35 cellular contexts compared by ENCODE assay signal in genomic region chr2:137986268-137986667, GRCh38. TPM values are rescaled to one million over a fixed set of nuclear protein-coding genes. Genes with fewer than 3 reads are reported as not detected.
"Had no signal": no experiment of that assay in that cellular context is flagged by ENCODE, and none has a peak within 500 bp of the region (broad histone marks: within the 10 kb centered on the region; RNA-seq: fewer than 3 reads in every experiment).

No MANE protein-coding gene starts in this region.

- H3K36me3 ChIP-seq: adrenal gland, brain microvascular endothelial cell, breast epithelium, cardiac muscle cell had no signal

- ATAC-seq: activated naive CD4-positive, alpha-beta T cell treated with anti-CD3 and anti-CD28 coated beads, Interleukin-2, amount 50 U/mL, for 72 hours; activated naive CD8-positive, alpha-beta T cell treated with anti-CD3 and anti-CD28 coated beads, Interleukin-2, amount 50 U/mL, for 24 hours; activated T-cell treated with anti-CD3 and anti-CD28 coated beads, Interleukin-2, amount 50 U/mL, for 4 hours; activated T-cell treated with anti-CD3 and anti-CD28 coated beads, Interleukin-2, amount 50 U/mL, for 72 hours; activated T-helper 17 cell treated with anti-CD3 and anti-CD28 coated beads, Interleukin-2, amount 50 U/mL, for 72 hours; body of pancreas had no signal

- H3K4me3 ChIP-seq: adrenal gland, ascending aorta, body of pancreas, breast epithelium, cardiac muscle cell had no signal

- H3K27ac ChIP-seq: adrenal gland, ascending aorta, body of pancreas, brain microvascular endothelial cell, breast epithelium, cardiac muscle cell had no signal

- DNase-seq: activated effector memory CD4-positive, alpha-beta T cell treated with anti-CD3 and anti-CD28 coated beads, Interleukin-2, amount 50 U/mL, for 16 hours; activated effector memory CD4-positive, alpha-beta T cell treated with Interleukin-2 at 50 U/mL for 16 hours; activated gamma-delta T cell; activated gamma-delta T cell treated with Interleukin-2 at 50 U/mL for 16 hours; activated naive CD4-positive, alpha-beta T cell; activated naive CD4-positive, alpha-beta T cell treated with anti-CD3 and anti-CD28 coated beads for 36 hours; activated naive CD4-positive, alpha-beta T cell treated with anti-CD3 and anti-CD28 coated beads, Interleukin-2, amount 10 ng/mL, durations not matched to agents 7 days and 5 days; activated naive CD4-positive, alpha-beta T cell treated with anti-CD3 and anti-CD28 coated beads, Interleukin-2, amount 50 U/mL, for 16 hours; activated naive CD4-positive, alpha-beta T cell treated with Interleukin-2 at 50 U/mL for 16 hours; activated naive CD8-positive, alpha-beta T cell treated with anti-CD3 and anti-CD28 coated beads for 36 hours; activated naive CD8-positive, alpha-beta T cell treated with anti-CD3 and anti-CD28 coated beads, Interleukin-2, amount 10 ng/mL, durations not matched to agents 7 days and 5 days; activated naive CD8-positive, alpha-beta T cell treated with anti-CD3 and anti-CD28 coated beads, Interleukin-2, amount 50 U/mL, for 24 hours; activated T-cell treated with anti-CD3 and anti-CD28 coated beads, Interleukin-2, amount 50 U/mL, for 1 hour; activated T-cell treated with anti-CD3 and anti-CD28 coated beads, Interleukin-2, amount 50 U/mL, for 24 hours; activated T-cell treated with anti-CD3 and anti-CD28 coated beads, Interleukin-2, amount 50 U/mL, for 4 hours; activated T-cell treated with anti-CD3 and anti-CD28 coated beads, Interleukin-2, amount 50 U/mL, for 48 hours; activated T-cell treated with anti-CD3 and anti-CD28 coated beads, Interleukin-2, amount 50 U/mL, for 72 hours; adrenal gland; amniotic stem cell; amygdala; anterior cingulate cortex; body of pancreas; brain microvascular endothelial cell; caudate nucleus; central memory CD4-positive, alpha-beta T cell; cerebellar nuclear complex had no signal

- H3K4me1 ChIP-seq: adrenal gland, ascending aorta, body of pancreas, breast epithelium had no signal

- FAIRE-seq: astrocyte, bronchial epithelial cell had no signal

- H3K9me3 ChIP-seq: adrenal gland, body of pancreas, breast epithelium had no signal

- H3K27me3 ChIP-seq: adrenal gland, ascending aorta, body of pancreas, brain microvascular endothelial cell, breast epithelium, cardiac muscle cell had no signal

RNA-seq across cellular contexts. Expression of gene HNMT, which starts 22.0 kb away (rescaled TPM):
- total RNA-seq: activated naive CD4-positive, alpha-beta T cell treated with anti-CD3 and anti-CD28 coated beads for 36 hours; activated naive CD4-positive, alpha-beta T cell treated with anti-CD3 and anti-CD28 coated beads, Interleukin-2, amount 50 U/mL, for 72 hours; activated naive CD8-positive, alpha-beta T cell treated with anti-CD3 and anti-CD28 coated beads for 36 hours; activated T-cell treated with anti-CD3 and anti-CD28 coated beads, Interleukin-2, amount 50 U/mL, for 4 hours; activated T-cell treated with anti-CD3 and anti-CD28 coated beads, Interleukin-2, amount 50 U/mL, for 72 hours; activated T-helper 1 cell treated with anti-CD3 and anti-CD28 coated beads, Interleukin-12 subunit alpha, Interleukin-12 subunit beta, Interleukin-2, Interleukin-4 antibody, amounts not matched to agents 30 ng/mL and 10 ng/mL and 1 ng/mL, durations not matched to agents 14 hours and 24 hours and 36 hours; activated T-helper 17 cell treated with anti-CD3 and anti-CD28 coated beads, Interleukin-2, amount 50 U/mL, for 72 hours; activated T-helper 2 cell treated with anti-CD3 and anti-CD28 coated beads, Interferon-gamma antibody, Interleukin-2, Interleukin-4, amounts not matched to agents 10 μg/mL and 5 μg/mL and 100 μg/mL, durations not matched to agents 14 hours and 24 hours and 36 hours had no signal
